In the genomic region with DNA sequence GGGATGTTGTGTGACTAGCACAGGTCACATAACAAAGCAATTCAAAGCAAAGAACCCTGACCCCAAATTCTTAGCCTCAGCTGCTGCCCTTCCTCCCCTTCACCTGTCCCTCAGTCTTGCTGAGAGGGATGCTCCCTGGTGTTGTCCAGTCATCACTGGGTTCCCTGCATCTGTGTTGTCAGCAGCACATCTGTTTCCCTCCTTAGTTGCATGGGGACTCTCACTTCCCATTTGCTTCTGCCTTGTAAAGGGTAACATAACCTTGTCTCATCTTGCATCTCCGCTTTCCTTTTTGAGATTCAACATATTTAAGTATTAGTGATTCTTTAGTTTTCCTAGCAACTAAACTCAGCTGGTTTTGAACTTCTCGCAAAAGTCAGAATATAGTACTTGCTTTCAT, we compare ENCODE assay signal across 15 cellular contexts.
DNase-seq lines count a peak whose midpoint lies in the region; ATAC-seq and TF ChIP-seq lines count a peak whose summit lies in the region.
"Had no signal": no experiment of that assay in that cellular context is flagged by ENCODE, and none has a peak within 500 bp of the region (broad histone marks: within the 10 kb centered on the region; RNA-seq: fewer than 3 reads in every experiment).

No MANE protein-coding gene starts in this region.

- 0 out of 2 replicates have a peak, but pooled peaks cover 3% of the 10 kb centered on the region for H3K9me3 ChIP-seq in BLaER1
- H3K9me3 ChIP-seq: prostate gland had no signal

- no peak for DNase-seq in medulla oblongata (ENCODE audit: extremely low spot score)
- DNase-seq in epidermal melanocyte (ENCODE audit: insufficient read length, low spot score): no peak
- DNase-seq in nucleus accumbens (lab: John Stamatoyannopoulos, UW): no peak
- DNase-seq in NCI-H2227 treated with DMSO at 0.1 percent for 48 hours (lab: John Stamatoyannopoulos, UW): no peak
- DNase-seq: cortex of kidney, DMS153, IMR-90, NCI-H2029 treated with DMSO at 0.1 percent for 48 hours had no signal

- peak overlapping the region; percentile 67 for H3K4me2 ChIP-seq in BLaER1

- H3K4me1 ChIP-seq in BLaER1: peaks cover 46% of the 10 kb centered on the region

- ATAC-seq in GM19043 (IDR thresholded peaks at IDR 0.05; ENCODE audit: low read depth, unreplicated experiment) (peak; percentile 54), HG02973 (IDR thresholded peaks at IDR 0.05; ENCODE audit: unreplicated experiment) (peak; percentile 45)
- ATAC-seq: WTC11 had no signal

- H3K36me3 ChIP-seq in BLaER1: no peaks in the 10 kb centered on the region
- H3K36me3 ChIP-seq: prostate gland had no signal

- H3K27ac ChIP-seq in BLaER1 (no peak overlapping the region), VCaP (peak overlapping the region; percentile 39; the same call in 1 of the 2 replicates)
- H3K27ac ChIP-seq: SK-N-MC had no signal

- H3K9ac ChIP-seq in BLaER1: no peak overlapping the region

- TF ChIP-seq CTCF in VCaP (conservative IDR thresholded peaks at IDR 0.05): no peak

- no peak overlapping the region for H3K4me3 ChIP-seq in BLaER1
- H3K4me3 ChIP-seq: prostate gland, SK-N-MC had no signal

- no peaks in the 10 kb centered on the region for H3K27me3 ChIP-seq in BLaER1

- H4K20me1 ChIP-seq in BLaER1: no peaks in the 10 kb centered on the region
